23 cellular contexts compared by ENCODE assay signal in the genomic region with DNA sequence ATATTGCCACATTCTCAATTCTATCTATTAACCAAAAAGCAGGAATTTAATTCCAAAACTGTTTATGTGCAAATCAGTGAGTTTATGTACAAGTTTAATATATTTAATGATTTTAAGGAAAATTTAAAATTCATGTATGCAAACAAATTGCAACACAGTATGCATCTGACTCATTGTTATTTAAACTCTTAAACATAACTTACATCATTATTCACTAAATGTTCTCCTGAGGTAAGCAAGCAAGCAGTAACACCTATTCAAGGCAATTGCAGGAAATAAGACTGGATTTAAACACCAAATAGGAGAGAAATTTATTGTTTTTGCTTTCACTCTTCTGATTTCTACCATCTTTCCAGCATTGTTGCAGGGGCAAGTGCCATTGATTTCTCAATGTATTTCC.
"Had no signal": no experiment of that assay in that cellular context is flagged by ENCODE, and none has a peak within 500 bp of the region (broad histone marks: within the 10 kb centered on the region; RNA-seq: fewer than 3 reads in every experiment).

No MANE protein-coding gene starts in this region.

- H3K27me3 Mint-ChIP-seq: activated CD8-positive, alpha-beta memory T cell treated with anti-CD3 and anti-CD28 coated beads, Interleukin-2, amount 10 ng/mL, durations not matched to agents 7 days and 5 days; activated naive CD8-positive, alpha-beta T cell; central memory CD8-positive, alpha-beta T cell had no signal

- ATAC-seq: activated CD8-positive, alpha-beta memory T cell treated with anti-CD3 and anti-CD28 coated beads, Interleukin-2, amount 10 ng/mL, durations not matched to agents 7 days and 5 days; activated T-cell treated with anti-CD3 and anti-CD28 coated beads, Interleukin-2, amount 50 U/mL, for 4 hours; T-helper 17 cell; WTC11 had no signal

- H3K4me1 Mint-ChIP-seq: activated CD8-positive, alpha-beta memory T cell treated with anti-CD3 and anti-CD28 coated beads, Interleukin-2, amount 10 ng/mL, durations not matched to agents 7 days and 5 days; central memory CD8-positive, alpha-beta T cell; T-helper 17 cell; WTC11 had no signal

- H3K36me3 Mint-ChIP-seq: activated CD8-positive, alpha-beta memory T cell treated with anti-CD3 and anti-CD28 coated beads, Interleukin-2, amount 10 ng/mL, durations not matched to agents 7 days and 5 days; activated naive CD8-positive, alpha-beta T cell had no signal

- H3K27me3 ChIP-seq: SJCRH30 had no signal

- DNase-seq: activated CD4-positive, alpha-beta T cell treated with anti-CD3 and anti-CD28 coated beads for 48 hours; activated CD4-positive, alpha-beta T cell treated with anti-CD3 and anti-CD28 coated beads, Interleukin-2, amount 50 U/mL, for 4 hours; activated CD4-positive, CD25-positive, alpha-beta regulatory T cell treated with anti-CD3 and anti-CD28 coated beads, Interleukin-2, amount 50 U/mL, for 72 hours; activated CD8-positive, alpha-beta memory T cell treated with anti-CD3 and anti-CD28 coated beads, Interleukin-2, amount 10 ng/mL, durations not matched to agents 7 days and 5 days; activated effector memory CD4-positive, alpha-beta T cell treated with anti-CD3 and anti-CD28 coated beads, Interleukin-2, amount 50 U/mL, for 16 hours; activated naive CD4-positive, alpha-beta T cell treated with anti-CD3 and anti-CD28 coated beads for 36 hours; activated T-cell treated with anti-CD3 and anti-CD28 coated beads, Interleukin-2, amount 50 U/mL, for 4 hours; anterior cingulate cortex; Kasumi-1; KBM-7; NCI-H1048; NCI-H146; NCI-H187 treated with DMSO at 0.1 percent for 48 hours; NCI-H2081 treated with DMSO at 0.1 percent for 48 hours; NCI-H446; NCI-H524; Right ventricle myocardium superior; SJCRH30; T-helper 17 cell; T-helper 9 cell had no signal

- H3K27ac Mint-ChIP-seq: activated CD8-positive, alpha-beta memory T cell treated with anti-CD3 and anti-CD28 coated beads, Interleukin-2, amount 10 ng/mL, durations not matched to agents 7 days and 5 days; activated naive CD4-positive, alpha-beta T cell treated with anti-CD3 and anti-CD28 coated beads for 36 hours; activated naive CD8-positive, alpha-beta T cell; T-helper 17 cell; WTC11 had no signal

- H3K4me3 ChIP-seq: SJCRH30 had no signal

- H3K27ac ChIP-seq: SJCRH30 had no signal

- H3K4me3 Mint-ChIP-seq: activated CD8-positive, alpha-beta memory T cell treated with anti-CD3 and anti-CD28 coated beads, Interleukin-2, amount 10 ng/mL, durations not matched to agents 7 days and 5 days; activated naive CD4-positive, alpha-beta T cell treated with anti-CD3 and anti-CD28 coated beads for 36 hours; activated naive CD8-positive, alpha-beta T cell; activated T-cell treated with anti-CD3 and anti-CD28 coated beads, Interleukin-2, amount 50 U/mL, for 4 hours; central memory CD8-positive, alpha-beta T cell; T-helper 17 cell; WTC11 had no signal

- H3K9me3 ChIP-seq: SJCRH30 had no signal

- H3K4me1 ChIP-seq: SJCRH30 had no signal

- H3K36me3 ChIP-seq: SJCRH30 had no signal
